1 cellular context compared by ENCODE assay signal in the genomic region with DNA sequence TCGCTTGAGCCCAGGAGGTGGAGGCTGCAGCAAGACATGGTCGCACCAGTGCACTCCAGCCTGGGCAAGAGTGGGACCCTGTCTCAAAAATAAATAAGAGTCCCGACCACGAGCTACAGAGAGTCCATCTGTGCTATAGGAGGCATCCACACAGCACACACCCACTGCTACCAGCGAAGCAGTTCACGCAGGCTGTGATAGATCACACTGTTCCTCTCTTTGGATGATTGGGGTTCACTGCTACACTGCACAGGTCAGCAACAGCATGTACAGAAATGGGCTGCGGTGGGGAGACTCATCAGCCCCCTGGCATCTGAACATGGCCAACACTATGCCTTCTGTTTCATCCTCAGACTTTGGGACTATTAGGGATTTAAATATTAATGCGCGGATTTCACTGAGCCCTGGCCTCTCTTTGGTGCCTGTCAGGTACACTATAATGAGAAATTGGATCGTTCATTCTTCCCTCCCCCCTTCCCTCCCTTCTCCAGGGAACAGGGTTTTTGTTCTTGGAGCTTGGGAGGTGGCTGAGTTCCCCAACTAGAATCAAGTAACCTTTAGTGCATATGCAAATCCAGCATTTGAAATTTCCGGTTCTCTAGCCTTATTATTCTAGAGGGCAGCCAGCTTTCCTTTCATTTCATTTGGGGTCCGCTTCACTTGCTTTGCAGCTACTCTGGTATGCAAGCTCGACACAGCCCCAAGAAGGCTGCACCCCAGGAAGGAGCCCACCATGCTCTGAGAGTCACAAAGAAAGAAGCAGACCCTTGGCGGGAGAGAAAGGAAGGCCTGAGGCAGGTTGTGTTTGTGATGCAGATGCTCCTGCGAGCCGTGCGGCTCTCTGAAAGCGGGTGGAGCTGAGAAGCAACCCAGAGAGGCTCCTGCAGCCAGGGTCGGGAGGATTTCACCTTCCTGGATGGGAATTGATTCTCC.
TF ChIP-seq lines count a peak whose summit lies in the region.

No MANE protein-coding gene starts in this region.

TF ChIP-seq in A549, 52 proteins besides CTCF, POLR2A, EP300 and RAD21:
- TF ChIP-seq RARB (CRISPR knock-in tag; IDR thresholded peaks at IDR 0.05) (no peak), CBX8 (IDR thresholded peaks at IDR 0.05) (no peak), PBX3 (IDR thresholded peaks at IDR 0.05) (no peak), RNF2 (IDR thresholded peaks at IDR 0.05; ENCODE audit: borderline replicate concordance, low read depth) (no peak), HDAC2 (IDR thresholded peaks at IDR 0.05) (no peak), MAZ (IDR thresholded peaks at IDR 0.05; ENCODE audit: borderline replicate concordance, low read depth, low read length) (no peak), MAFK (IDR thresholded peaks at IDR 0.05; ENCODE audit: partially characterized antibody) (no peak), JUNB (IDR thresholded peaks at IDR 0.05) (no peak), MYC (IDR thresholded peaks at IDR 0.05; ENCODE audit: borderline replicate concordance, low read length) (no peak), HOXA7 (CRISPR knock-in tag; IDR thresholded peaks at IDR 0.05) (no peak), CBX2 (IDR thresholded peaks at IDR 0.05; ENCODE audit: borderline replicate concordance, low read depth) (no peak), FOSB (CRISPR knock-in tag; IDR thresholded peaks at IDR 0.05) (no peak), TP53 (CRISPR knock-in tag; IDR thresholded peaks at IDR 0.05) (no peak)
- TF ChIP-seq, protein P1, sequence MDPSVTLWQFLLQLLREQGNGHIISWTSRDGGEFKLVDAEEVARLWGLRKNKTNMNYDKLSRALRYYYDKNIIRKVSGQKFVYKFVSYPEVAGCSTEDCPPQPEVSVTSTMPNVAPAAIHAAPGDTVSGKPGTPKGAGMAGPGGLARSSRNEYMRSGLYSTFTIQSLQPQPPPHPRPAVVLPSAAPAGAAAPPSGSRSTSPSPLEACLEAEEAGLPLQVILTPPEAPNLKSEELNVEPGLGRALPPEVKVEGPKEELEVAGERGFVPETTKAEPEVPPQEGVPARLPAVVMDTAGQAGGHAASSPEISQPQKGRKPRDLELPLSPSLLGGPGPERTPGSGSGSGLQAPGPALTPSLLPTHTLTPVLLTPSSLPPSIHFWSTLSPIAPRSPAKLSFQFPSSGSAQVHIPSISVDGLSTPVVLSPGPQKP (IDR thresholded peaks at IDR 0.05; ENCODE audit: low read depth, low read length): no peak
